ENCODE assay signal across 8 cellular contexts in the genomic region with DNA sequence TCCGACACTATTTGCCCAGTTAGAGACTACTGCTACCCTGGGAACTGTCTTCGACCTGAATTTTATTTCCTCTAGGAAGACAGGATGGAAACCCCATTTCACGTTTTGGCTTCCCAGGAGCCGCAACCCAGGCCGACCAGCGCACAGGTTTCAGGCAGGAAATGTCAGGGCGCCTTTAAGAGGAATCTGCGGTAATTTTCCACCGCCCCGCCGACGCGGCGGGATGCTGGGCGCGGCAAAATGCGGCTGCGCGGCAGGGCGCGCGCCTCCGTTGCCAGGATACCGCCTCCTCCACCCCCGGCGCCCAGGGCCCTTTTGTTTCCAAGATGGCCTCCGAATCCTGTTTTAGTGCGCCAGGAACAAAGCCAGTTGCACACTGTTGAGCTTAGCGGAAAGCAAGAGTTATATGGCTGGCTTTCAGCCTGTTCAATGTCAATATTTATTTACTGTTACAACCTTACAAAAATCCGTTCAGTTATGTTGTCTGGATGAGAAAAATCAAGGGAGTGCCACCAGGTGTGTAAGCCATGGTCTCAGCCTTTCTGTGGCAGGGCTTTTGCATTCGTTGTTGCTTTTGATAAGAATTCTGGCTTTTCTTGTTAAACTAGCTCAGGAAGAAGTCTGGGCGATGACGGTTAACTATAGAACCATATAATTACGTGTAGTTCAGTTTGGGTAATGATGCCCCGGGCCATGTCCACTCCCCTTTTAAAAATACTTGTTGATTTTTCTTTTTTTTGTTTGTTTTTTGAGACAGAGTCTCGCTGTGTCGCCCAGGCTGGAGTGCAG.
DNase-seq lines count a peak whose midpoint lies in the region; ATAC-seq, FAIRE-seq and TF ChIP-seq lines count a peak whose summit lies in the region.

No MANE protein-coding gene starts in this region.

- FAIRE-seq in RCC 7860 (lab: Jason Lieb, UNC), result peak; percentile 11

- H3K27me3 Mint-ChIP-seq in natural killer cell (ENCODE audit: low read depth in 2 of 2), result no peaks in the 10 kb centered on the region

- no peaks in the 10 kb centered on the region for H3K36me3 Mint-ChIP-seq in natural killer cell

- DNase-seq in EL, result peak; percentile 90
- DNase-seq in GOT3 (lab: John Stamatoyannopoulos, UW), result peak; percentile 59
- peak; percentile 81 to 82 for DNase-seq in Kasumi-1 (lab: John Stamatoyannopoulos, UW)
- peak; percentile 74 for DNase-seq in RCC 7860 (ENCODE audit: low spot score)
- peak; percentile 52 to 78 for DNase-seq in activated T-helper 1 cell treated with anti-CD3 and anti-CD28 coated beads, Interleukin-2, amount 50 U/mL, for 16 hours (ENCODE audit: low read depth in 1 of 2, low spot score in 1 of 2)
- DNase-seq in fibroblast of mammary gland (ENCODE audit: low read depth), result peak; percentile 85
- DNase-seq in natural killer cell, result peak; percentile 73
- DNase-seq in stimulated activated naive CD4-positive, alpha-beta T cell (lab: John Stamatoyannopoulos, UW), result peak; percentile 79 to 85 (median 82)

- H3K9me3 Mint-ChIP-seq in natural killer cell, result no peaks in the 10 kb centered on the region

- intact Hi-C loops in natural killer cell (cut with micrococcal nuclease), result loop anchor here (1.0 kb wide), 1 partner anchor 11 kb away; no protein-coding TSS in a partner anchor

- peak overlapping the region; percentile 43 for H3K4me3 ChIP-seq in fibroblast of mammary gland (ENCODE audit: control insufficient read depth, low read depth, low read length)

- peak; percentile 89 to 98 (median 97) for ATAC-seq in natural killer cell

- peaks cover 11 to 13% of the 10 kb centered on the region in 2 donors for H3K4me1 Mint-ChIP-seq in natural killer cell

- peak overlapping the region; percentile 87 for H3K27ac Mint-ChIP-seq in natural killer cell

- TF ChIP-seq CTCF in fibroblast of mammary gland (conservative IDR thresholded peaks at IDR 0.05; ENCODE audit: control insufficient read depth, insufficient read depth, low read depth, low read length) (no peak), natural killer cell (IDR thresholded peaks at IDR 0.05) (no peak)

- peak overlapping the region; percentile 89 for H3K4me3 Mint-ChIP-seq in natural killer cell

Comparison
In these comparisons a context has a peak if more than half of its experiments do, and no peak if none do; other contexts are left out.
1. Peak in every context shown above with its lines: DNase-seq, ATAC-seq and H3K4me3 ChIP-seq.